In the genomic region with DNA sequence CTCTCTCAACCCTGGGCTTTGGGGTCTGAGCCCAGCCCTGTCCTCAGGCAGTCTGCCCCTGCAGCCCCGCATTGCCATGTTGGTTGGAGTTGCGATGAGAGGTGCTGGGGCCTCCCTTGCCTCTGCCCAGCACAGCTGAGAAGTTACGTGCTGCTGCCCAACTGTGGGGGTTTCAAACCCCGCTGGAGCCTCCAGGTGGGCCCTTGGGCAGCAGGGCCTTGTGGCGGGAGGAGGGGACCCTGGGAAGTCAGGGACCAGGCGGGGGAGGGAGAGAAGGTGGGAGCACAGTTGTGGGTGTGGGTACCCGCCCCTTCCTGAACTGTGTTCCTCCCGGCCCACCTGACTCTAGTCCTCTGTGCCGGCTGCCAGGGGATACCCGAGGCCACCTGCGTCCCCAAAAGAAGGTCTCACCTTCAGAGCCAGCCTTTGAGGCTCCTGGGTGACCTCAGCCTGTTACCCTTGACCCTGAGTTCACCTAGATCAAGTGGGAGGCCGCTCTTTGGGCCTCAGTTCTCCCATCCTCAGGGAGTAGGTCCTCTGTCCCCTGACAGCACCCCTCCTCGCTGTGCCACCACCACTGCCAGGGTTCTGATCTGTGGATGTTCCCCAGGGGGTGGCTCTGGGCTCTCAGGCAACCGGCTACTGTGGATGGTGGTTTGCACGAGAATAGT, we compare ENCODE assay signal across 18 cellular contexts. TPM values are rescaled to one million over a fixed set of nuclear protein-coding genes. Genes with fewer than 3 reads are reported as not detected.
A peak's percentile ranks its signal among the peaks of the same experiment; 100 is the strongest.
DNase-seq lines count a peak whose midpoint lies in the region; ATAC-seq and TF ChIP-seq lines count a peak whose summit lies in the region.
"Had no signal": no experiment of that assay in that cellular context is flagged by ENCODE, and none has a peak within 500 bp of the region (broad histone marks: within the 10 kb centered on the region; RNA-seq: fewer than 3 reads in every experiment).

No MANE protein-coding gene starts in this region.

- peaks cover 3% of the 10 kb centered on the region for H3K27me3 Mint-ChIP-seq in activated CD4-positive, alpha-beta T cell treated with anti-CD3 and anti-CD28 coated beads, Interleukin-2, amount 10 ng/mL, durations not matched to agents 7 days and 5 days
- peaks cover 5% of the 10 kb centered on the region for H3K27me3 Mint-ChIP-seq in glutamatergic neuron (ENCODE audit: unreplicated experiment)

- ATAC-seq in stimulated activated effector memory CD8-positive, alpha-beta T cell treated with anti-CD3 and anti-CD28 coated beads, Interleukin-12 subunit alpha, Interleukin-12 subunit beta, amount 100 ng/mL, for 72 hours: no peak
- no peak for ATAC-seq in left lung
- ATAC-seq: GM12878 had no signal

- no peak for TF ChIP-seq CTCF in WERI-Rb-1 (IDR thresholded peaks at IDR 0.05; ENCODE audit: low read depth, low read length)
- no peak for TF ChIP-seq CTCF in glutamatergic neuron (IDR thresholded peaks at IDR 0.05; ENCODE audit: partially characterized antibody, unreplicated experiment)
- TF ChIP-seq CTCF in suprapubic skin (IDR thresholded peaks at IDR 0.05): no peak
- TF ChIP-seq CTCF in left lung (IDR thresholded peaks at IDR 0.05): no peak

- H3K36me3 ChIP-seq in WERI-Rb-1: no peaks in the 10 kb centered on the region
- no peaks in the 10 kb centered on the region for H3K36me3 ChIP-seq in suprapubic skin
- no peaks in the 10 kb centered on the region for H3K36me3 ChIP-seq in left lung
- H3K36me3 ChIP-seq: HAP-1 had no signal

- POLR2A ChIA-PET in activated CD4-positive, alpha-beta T cell treated with anti-CD3 and anti-CD28 coated beads, Interleukin-2, amount 10 ng/mL, durations not matched to agents 7 days and 5 days (lab: Charles Lee): no interaction called here

- no peaks in the 10 kb centered on the region for H3K9me3 ChIP-seq in WERI-Rb-1 (ENCODE audit: severe bottlenecking)
- H3K9me3 ChIP-seq in suprapubic skin: no peaks in the 10 kb centered on the region
- no peaks in the 10 kb centered on the region for H3K9me3 ChIP-seq in left lung
- H3K9me3 ChIP-seq: A549, HAP-1 had no signal

- H3K4me3 ChIP-seq in WERI-Rb-1 (ENCODE audit: low read depth, low read length) (no peak overlapping the region), suprapubic skin (no peak overlapping the region), left lung (no peak overlapping the region)
- H3K4me3 ChIP-seq: A549, GM12878, HAP-1 had no signal

- peak overlapping the region; percentile 13 for H3K27ac Mint-ChIP-seq in activated CD4-positive, alpha-beta T cell treated with anti-CD3 and anti-CD28 coated beads, Interleukin-2, amount 10 ng/mL, durations not matched to agents 7 days and 5 days
- H3K27ac Mint-ChIP-seq in glutamatergic neuron (ENCODE audit: unreplicated experiment): peak overlapping the region; percentile 87
- no peak overlapping the region for H3K27ac Mint-ChIP-seq in stimulated activated effector memory CD8-positive, alpha-beta T cell treated with anti-CD3 and anti-CD28 coated beads, Interleukin-12 subunit alpha, Interleukin-12 subunit beta, amount 100 ng/mL, for 72 hours
- H3K27ac Mint-ChIP-seq: CD4-positive, alpha-beta T cell had no signal

- H3K4me1 Mint-ChIP-seq in activated CD4-positive, alpha-beta T cell treated with anti-CD3 and anti-CD28 coated beads, Interleukin-2, amount 10 ng/mL, durations not matched to agents 7 days and 5 days: peaks cover 4% of the 10 kb centered on the region
- peaks cover 11% of the 10 kb centered on the region for H3K4me1 Mint-ChIP-seq in glutamatergic neuron (ENCODE audit: low read depth, unreplicated experiment)
- peaks cover 5% of the 10 kb centered on the region for H3K4me1 Mint-ChIP-seq in stimulated activated effector memory CD8-positive, alpha-beta T cell treated with anti-CD3 and anti-CD28 coated beads, Interleukin-12 subunit alpha, Interleukin-12 subunit beta, amount 100 ng/mL, for 72 hours

- intact Hi-C loops in left lung (cut with DNase I): loop anchor here (5.0 to 10.0 kb wide), 2 partner anchors 109 to 126 kb away; partner anchors contain the start of gene RTN4R (in 1 of the 2)

- TF ChIP-seq POLR2A in suprapubic skin (IDR thresholded peaks at IDR 0.05): no peak

- WGBS in suprapubic skin: 81% methylated on average over 9 of the region's 15 CpGs

- H3K36me3 Mint-ChIP-seq in activated CD4-positive, alpha-beta T cell treated with anti-CD3 and anti-CD28 coated beads, Interleukin-2, amount 10 ng/mL, durations not matched to agents 7 days and 5 days (ENCODE audit: low read depth): no peaks in the 10 kb centered on the region
- no peaks in the 10 kb centered on the region for H3K36me3 Mint-ChIP-seq in glutamatergic neuron (ENCODE audit: unreplicated experiment)
- H3K36me3 Mint-ChIP-seq in stimulated activated effector memory CD8-positive, alpha-beta T cell treated with anti-CD3 and anti-CD28 coated beads, Interleukin-12 subunit alpha, Interleukin-12 subunit beta, amount 100 ng/mL, for 72 hours: peaks cover 6% of the 10 kb centered on the region

- H3K4me1 ChIP-seq in suprapubic skin: peaks cover 12% of the 10 kb centered on the region
- peaks cover 0 to 7% of the 10 kb centered on the region in 2 donors for H3K4me1 ChIP-seq in left lung
- H3K4me1 ChIP-seq: A549, HAP-1 had no signal

- no peaks in the 10 kb centered on the region for H3K9me3 Mint-ChIP-seq in activated CD4-positive, alpha-beta T cell treated with anti-CD3 and anti-CD28 coated beads, Interleukin-2, amount 10 ng/mL, durations not matched to agents 7 days and 5 days
- H3K9me3 Mint-ChIP-seq in glutamatergic neuron (ENCODE audit: unreplicated experiment): peaks cover 8% of the 10 kb centered on the region
- no peaks in the 10 kb centered on the region for H3K9me3 Mint-ChIP-seq in stimulated activated effector memory CD8-positive, alpha-beta T cell treated with anti-CD3 and anti-CD28 coated beads, Interleukin-12 subunit alpha, Interleukin-12 subunit beta, amount 100 ng/mL, for 72 hours
- H3K9me3 Mint-ChIP-seq: CD4-positive, alpha-beta T cell had no signal

- H3K27me3 ChIP-seq in WERI-Rb-1 (ENCODE audit: insufficient read depth, low read depth, severe bottlenecking) (no peaks in the 10 kb centered on the region), suprapubic skin (peaks cover 12% of the 10 kb centered on the region), left lung (peaks cover 0 to 31% of the 10 kb centered on the region in 2 donors)

- H3K27ac ChIP-seq in WERI-Rb-1 (peak overlapping the region; percentile 23; the same call in 1 of the 2 replicates), suprapubic skin (no peak overlapping the region), left lung (no peak overlapping the region)
- H3K27ac ChIP-seq: 22Rv1, A549 had no signal

- no peak for TF ChIP-seq EP300 in suprapubic skin (IDR thresholded peaks at IDR 0.05)

- CTCF ChIA-PET in activated CD4-positive, alpha-beta T cell treated with anti-CD3 and anti-CD28 coated beads, Interleukin-2, amount 10 ng/mL, durations not matched to agents 7 days and 5 days (lab: Charles Lee): no interaction called here

- no peak overlapping the region for H3K4me3 Mint-ChIP-seq in activated CD4-positive, alpha-beta T cell treated with anti-CD3 and anti-CD28 coated beads, Interleukin-2, amount 10 ng/mL, durations not matched to agents 7 days and 5 days
- peak overlapping the region; percentile 55 for H3K4me3 Mint-ChIP-seq in glutamatergic neuron (ENCODE audit: unreplicated experiment)
- H3K4me3 Mint-ChIP-seq in stimulated activated effector memory CD8-positive, alpha-beta T cell treated with anti-CD3 and anti-CD28 coated beads, Interleukin-12 subunit alpha, Interleukin-12 subunit beta, amount 100 ng/mL, for 72 hours: no peak overlapping the region
- H3K4me3 Mint-ChIP-seq: CD4-positive, alpha-beta T cell had no signal

- no peak for DNase-seq in activated CD4-positive, alpha-beta T cell treated with anti-CD3 and anti-CD28 coated beads, Interleukin-2, amount 10 ng/mL, durations not matched to agents 7 days and 5 days
- DNase-seq in activated CD4-positive, alpha-beta T cell treated with anti-CD3 and anti-CD28 coated beads, Interleukin-2, amount 50 U/mL, for 48 hours: no peak
- no peak for DNase-seq in WERI-Rb-1
- DNase-seq in glutamatergic neuron: no peak
- no peak for DNase-seq in stimulated activated effector memory CD8-positive, alpha-beta T cell treated with anti-CD3 and anti-CD28 coated beads, Interleukin-12 subunit alpha, Interleukin-12 subunit beta, amount 100 ng/mL, for 72 hours (ENCODE audit: low spot score in 2 of 2)
- DNase-seq in suprapubic skin (ENCODE audit: low spot score in 2 of 2): no peak
- DNase-seq in left lung: no peak
- DNase-seq: C1 segment of cervical spinal cord; CD4-positive, alpha-beta T cell; DMS53; DND-41; EL had no signal

RNA-seq across cellular contexts. Expression of gene CCDC188, which starts 7.6 kb away (rescaled TPM):
- under 1 TPM; 0.12 to 0.23 TPM for total RNA-seq in activated CD4-positive, alpha-beta T cell treated with anti-CD3 and anti-CD28 coated beads, Interleukin-2, amount 10 ng/mL, durations not matched to agents 7 days and 5 days
- 0.54 TPM for total RNA-seq in glutamatergic neuron (ENCODE audit: unreplicated experiment)
- under 1 TPM in 1 of 4 donors, not detected in 3; 0.34 TPM for total RNA-seq in suprapubic skin
- total RNA-seq in left lung: 1 to 10 TPM; 1.1 to 1.4 TPM
- total RNA-seq: CD4-positive, alpha-beta T cell; G401; GM12878; H4 had no signal

RNA-seq across cellular contexts. Expression of gene ZDHHC8, which starts 26.9 kb away (rescaled TPM):
- total RNA-seq in activated CD4-positive, alpha-beta T cell treated with anti-CD3 and anti-CD28 coated beads, Interleukin-2, amount 10 ng/mL, durations not matched to agents 7 days and 5 days: 10 to 100 TPM; 57.9 to 58.9 TPM
- 119 TPM for total RNA-seq in glutamatergic neuron (ENCODE audit: unreplicated experiment)
- total RNA-seq in suprapubic skin: 10 to 100 TPM; 26.0 to 64.2 (median 34.9) TPM
- total RNA-seq in left lung: 10 to 100 TPM; 63.0 to 81.8 TPM

RNA-seq across cellular contexts. Expression of gene TRMT2A, which starts 41.5 kb away (rescaled TPM):
- 10 to 100 TPM; 85.5 to 91.4 TPM for total RNA-seq in activated CD4-positive, alpha-beta T cell treated with anti-CD3 and anti-CD28 coated beads, Interleukin-2, amount 10 ng/mL, durations not matched to agents 7 days and 5 days
- 62.1 TPM for total RNA-seq in glutamatergic neuron (ENCODE audit: unreplicated experiment)
- 10 to 100 TPM; 52.0 to 98.6 (median 55.7) TPM for total RNA-seq in suprapubic skin
- 10 to 100 TPM; 40.9 to 60.4 TPM for total RNA-seq in left lung

RNA-seq across cellular contexts. Expression of gene RANBP1, which starts 42.6 kb away (rescaled TPM):
- 100 to 1,000 TPM; 229 to 234 TPM for total RNA-seq in activated CD4-positive, alpha-beta T cell treated with anti-CD3 and anti-CD28 coated beads, Interleukin-2, amount 10 ng/mL, durations not matched to agents 7 days and 5 days
- total RNA-seq in glutamatergic neuron (ENCODE audit: unreplicated experiment) (144 TPM), suprapubic skin (100 to 1,000 TPM; 107 to 150 (median 119) TPM), left lung (100 to 1,000 TPM in 1 of 2 donors, 10 to 100 TPM in 1; 63.7 to 111 TPM)
